In genomic region chr19:12891553-12892021, GRCh38 we compare ENCODE assay signal across 9 cellular contexts. TPM values are rescaled to one million over a fixed set of nuclear protein-coding genes. Genes with fewer than 3 reads are reported as not detected.
DNase-seq lines count a peak whose midpoint lies in the region; ATAC-seq and TF ChIP-seq lines count a peak whose summit lies in the region.
"Had no signal": no experiment of that assay in that cellular context is flagged by ENCODE, and none has a peak within 500 bp of the region (broad histone marks: within the 10 kb centered on the region; RNA-seq: fewer than 3 reads in every experiment).

No MANE protein-coding gene starts in this region.

- H3K4me1 ChIP-seq in thymus (ENCODE audit: control insufficient read depth, insufficient read depth, low read length), result peaks cover 7% of the 10 kb centered on the region

- no peaks in the 10 kb centered on the region for H3K27me3 ChIP-seq in thymus (ENCODE audit: control insufficient read depth, insufficient read depth)

- 13% methylated on average over 26 of the region's 26 CpGs for WGBS in thymus

- TF ChIP-seq CTCF in GM10248 (IDR thresholded peaks at IDR 0.05; ENCODE audit: control extremely low read depth, extremely low read depth, low read depth, missing control alignments), result no peak

- H3K4me3 ChIP-seq in thymus (ENCODE audit: low read length), result peak overlapping the region; percentile 63

- peaks cover 3% of the 10 kb centered on the region for H3K27me3 Mint-ChIP-seq in activated CD4-positive, alpha-beta T cell treated with anti-CD3 and anti-CD28 coated beads, Interleukin-2, amount 10 ng/mL, durations not matched to agents 7 days and 5 days
- no peaks in the 10 kb centered on the region for H3K27me3 Mint-ChIP-seq in activated naive CD8-positive, alpha-beta T cell treated with anti-CD3 and anti-CD28 coated beads, Interleukin-2, amount 50 U/mL, for 24 hours

- no peaks in the 10 kb centered on the region for H3K9me3 ChIP-seq in thymus (ENCODE audit: control insufficient read depth)

- H3K9me3 Mint-ChIP-seq in activated CD4-positive, alpha-beta T cell treated with anti-CD3 and anti-CD28 coated beads, Interleukin-2, amount 10 ng/mL, durations not matched to agents 7 days and 5 days, result no peaks in the 10 kb centered on the region
- no peaks in the 10 kb centered on the region for H3K9me3 Mint-ChIP-seq in activated naive CD8-positive, alpha-beta T cell treated with anti-CD3 and anti-CD28 coated beads, Interleukin-2, amount 50 U/mL, for 24 hours

- DNase-seq in activated CD4-positive, alpha-beta T cell treated with anti-CD3 and anti-CD28 coated beads, Interleukin-2, amount 10 ng/mL, durations not matched to agents 7 days and 5 days, result no peak
- DNase-seq in activated CD4-positive, alpha-beta T cell treated with anti-CD3 and anti-CD28 coated beads for 1 hour, result no peak
- DNase-seq in activated naive CD8-positive, alpha-beta T cell treated with anti-CD3 and anti-CD28 coated beads, Interleukin-2, amount 50 U/mL, for 24 hours, result no peak
- DNase-seq in left lobe of liver (ENCODE audit: low spot score), result peak; percentile 67
- no peak for DNase-seq in NCI-H2227 (lab: John Stamatoyannopoulos, UW; ENCODE audit: unreplicated experiment)
- DNase-seq in GM10248 (ENCODE audit: extremely low spot score), result no peak

- peak overlapping the region; percentile 91 for H3K27ac Mint-ChIP-seq in activated CD4-positive, alpha-beta T cell treated with anti-CD3 and anti-CD28 coated beads, Interleukin-2, amount 10 ng/mL, durations not matched to agents 7 days and 5 days
- H3K27ac Mint-ChIP-seq in activated naive CD8-positive, alpha-beta T cell treated with anti-CD3 and anti-CD28 coated beads, Interleukin-2, amount 50 U/mL, for 24 hours, result peak overlapping the region; percentile 91

- no peak overlapping the region for H3K27ac ChIP-seq in thymus (ENCODE audit: low read depth)

- H3K36me3 Mint-ChIP-seq in activated CD4-positive, alpha-beta T cell treated with anti-CD3 and anti-CD28 coated beads, Interleukin-2, amount 10 ng/mL, durations not matched to agents 7 days and 5 days (ENCODE audit: low read depth), result peaks cover 10% of the 10 kb centered on the region
- peaks cover 8% of the 10 kb centered on the region for H3K36me3 Mint-ChIP-seq in activated naive CD8-positive, alpha-beta T cell treated with anti-CD3 and anti-CD28 coated beads, Interleukin-2, amount 50 U/mL, for 24 hours (ENCODE audit: low read depth)

- ATAC-seq in activated naive CD8-positive, alpha-beta T cell treated with anti-CD3 and anti-CD28 coated beads, Interleukin-2, amount 50 U/mL, for 24 hours, result no peak
- ATAC-seq in left lobe of liver, result peak; percentile 39
- no peak for ATAC-seq in HG03097 (IDR thresholded peaks at IDR 0.05; ENCODE audit: low FRiP score, unreplicated experiment)

- peaks cover 26% of the 10 kb centered on the region for H3K36me3 ChIP-seq in thymus (ENCODE audit: control insufficient read depth, insufficient read depth)

- peaks cover 27% of the 10 kb centered on the region for H3K4me1 Mint-ChIP-seq in activated CD4-positive, alpha-beta T cell treated with anti-CD3 and anti-CD28 coated beads, Interleukin-2, amount 10 ng/mL, durations not matched to agents 7 days and 5 days
- peaks cover 23% of the 10 kb centered on the region for H3K4me1 Mint-ChIP-seq in activated naive CD8-positive, alpha-beta T cell treated with anti-CD3 and anti-CD28 coated beads, Interleukin-2, amount 50 U/mL, for 24 hours

- POLR2A ChIA-PET in activated CD4-positive, alpha-beta T cell treated with anti-CD3 and anti-CD28 coated beads, Interleukin-2, amount 10 ng/mL, durations not matched to agents 7 days and 5 days (lab: Charles Lee), result no interaction called here
- POLR2A ChIA-PET in GM10248 (lab: Yijun Ruan, JAX), result interaction anchor here (1.2 to 1.4 kb wide), 4 partner anchors 10 to 100 kb away, joined by 3 to 7 read pairs (median 4); partner anchors contain the start of genes DNASE2 and JUNB

- CTCF ChIA-PET in activated CD4-positive, alpha-beta T cell treated with anti-CD3 and anti-CD28 coated beads, Interleukin-2, amount 10 ng/mL, durations not matched to agents 7 days and 5 days (lab: Charles Lee), result interaction anchor here (0.9 to 2.4 kb wide), 4 partner anchors 10 to 164 kb away, joined by 3 to 14 read pairs (median 4); partner anchors contain the start of gene DNASE2
- CTCF ChIA-PET in GM10248 (lab: Yijun Ruan, JAX), result interaction anchor here (0.9 to 2.8 kb wide), 10 partner anchors 8 to 170 kb away, joined by 3 to 13 read pairs (median 4); no protein-coding TSS in a partner anchor

- H3K4me3 Mint-ChIP-seq in activated CD4-positive, alpha-beta T cell treated with anti-CD3 and anti-CD28 coated beads, Interleukin-2, amount 10 ng/mL, durations not matched to agents 7 days and 5 days, result peak overlapping the region; percentile 93
- peak overlapping the region; percentile 99 for H3K4me3 Mint-ChIP-seq in activated naive CD8-positive, alpha-beta T cell treated with anti-CD3 and anti-CD28 coated beads, Interleukin-2, amount 50 U/mL, for 24 hours

RNA-seq across cellular contexts. Expression of gene GCDH, which starts 0.6 kb away (rescaled TPM):
- total RNA-seq in activated CD4-positive, alpha-beta T cell treated with anti-CD3 and anti-CD28 coated beads, Interleukin-2, amount 10 ng/mL, durations not matched to agents 7 days and 5 days, result 10 to 100 TPM; 35.4 to 41.7 TPM
- 109 TPM for total RNA-seq in left lobe of liver
- polyA plus RNA-seq in thymus, result 33.6 TPM

RNA-seq across cellular contexts. Expression of gene KLF1, which starts 4.6 kb away (rescaled TPM):
- under 1 TPM in 1 of 2 experiments, not detected in 1; 0.20 TPM for total RNA-seq in activated CD4-positive, alpha-beta T cell treated with anti-CD3 and anti-CD28 coated beads, Interleukin-2, amount 10 ng/mL, durations not matched to agents 7 days and 5 days
- total RNA-seq in left lobe of liver, result 0.35 TPM
- 0.09 TPM for polyA plus RNA-seq in thymus
- total RNA-seq: SK-MEL-5 had no signal

RNA-seq across cellular contexts. Expression of gene DNASE2, which starts 10.3 kb away (rescaled TPM):
- total RNA-seq in activated CD4-positive, alpha-beta T cell treated with anti-CD3 and anti-CD28 coated beads, Interleukin-2, amount 10 ng/mL, durations not matched to agents 7 days and 5 days, result 10 to 100 TPM; 28.8 to 30.0 TPM
- 22.3 TPM for total RNA-seq in left lobe of liver
- 20.8 TPM for polyA plus RNA-seq in thymus

RNA-seq across cellular contexts. Expression of gene SYCE2, which starts 27.5 kb away (rescaled TPM):
- total RNA-seq in activated CD4-positive, alpha-beta T cell treated with anti-CD3 and anti-CD28 coated beads, Interleukin-2, amount 10 ng/mL, durations not matched to agents 7 days and 5 days, result 1 to 10 TPM; 3.2 to 4.5 TPM
- total RNA-seq in left lobe of liver, result not detected
- polyA plus RNA-seq in thymus, result 0.48 TPM

RNA-seq across cellular contexts. Expression of gene FARSA, which starts 41.9 kb away (rescaled TPM):
- total RNA-seq in activated CD4-positive, alpha-beta T cell treated with anti-CD3 and anti-CD28 coated beads, Interleukin-2, amount 10 ng/mL, durations not matched to agents 7 days and 5 days, result 10 to 100 TPM; 85.7 to 90.6 TPM
- total RNA-seq in left lobe of liver, result 34.2 TPM
- 33.6 TPM for polyA plus RNA-seq in thymus
